ENCODE assay signal across 8 cellular contexts in genomic region chr5:134524219-134524825, GRCh38. TPM values are rescaled to one million over a fixed set of nuclear protein-coding genes. Genes with fewer than 3 reads are reported as not detected.
DNase-seq lines count a peak whose midpoint lies in the region; ATAC-seq and TF ChIP-seq lines count a peak whose summit lies in the region.

No MANE protein-coding gene starts in this region.

- H3K27ac ChIP-seq in CD8-positive, alpha-beta T cell (ENCODE audit: low read depth, low read length): peak overlapping the region; percentile 98
- H3K27ac ChIP-seq in RWPE1: peak overlapping the region; percentile 98

- H3K4me3 Mint-ChIP-seq in CD8-positive, alpha-beta T cell: peak overlapping the region; percentile 96
- H3K4me3 Mint-ChIP-seq in natural killer cell treated with Interleukin-12 subunit alpha and Interleukin-12 subunit beta and Interleukin-15 and Interleukin-18, amount 100 ng/mL, for 72 hours: peak overlapping the region; percentile 98

- TF ChIP-seq CTCF in CD8-positive, alpha-beta T cell (IDR thresholded peaks at IDR 0.05): no peak
- peak; percentile 21; the same call in 1 of the 2 replicates for TF ChIP-seq CTCF in RWPE1 (conservative IDR thresholded peaks at IDR 0.05; ENCODE audit: low read depth)
- TF ChIP-seq CTCF in fibroblast of villous mesenchyme (IDR thresholded peaks at IDR 0.05; ENCODE audit: insufficient read depth, low read depth, low read length): no peak

- ATAC-seq in CD8-positive, alpha-beta T cell: peak; percentile 22
- ATAC-seq in HG02759 (IDR thresholded peaks at IDR 0.05; ENCODE audit: unreplicated experiment) (peak; percentile 26), GM18861 (IDR thresholded peaks at IDR 0.05; ENCODE audit: unreplicated experiment) (no peak)
- ATAC-seq in natural killer cell treated with Interleukin-12 subunit alpha and Interleukin-12 subunit beta and Interleukin-15 and Interleukin-18, amount 100 ng/mL, for 72 hours: no peak
- ATAC-seq in stimulated activated naive CD8-positive, alpha-beta T cell treated with anti-CD3 and anti-CD28 coated beads, Interleukin-15, Interleukin-2, amounts not matched to agents 100 U/mL and 50 U/mL, for 24 hours: no peak

- H3K9me3 ChIP-seq in CD8-positive, alpha-beta T cell (ENCODE audit: low read length): no peaks in the 10 kb centered on the region

- intact Hi-C loops in CD8-positive, alpha-beta T cell (cut with DNase I, micrococcal nuclease): loop anchor here (2.0 to 10.0 kb wide), 6 partner anchors 124 to 520 kb away; partner anchors contain the start of genes SKP1 (in 2 of the 2), VDAC1 (in 2 of the 2), PCBD2 (in 1 of the 2) and SEC24A (in 1 of the 2)

- H3K27ac Mint-ChIP-seq in CD8-positive, alpha-beta T cell: peak overlapping the region; percentile 99
- H3K27ac Mint-ChIP-seq in natural killer cell treated with Interleukin-12 subunit alpha and Interleukin-12 subunit beta and Interleukin-15 and Interleukin-18, amount 100 ng/mL, for 72 hours: peak overlapping the region; percentile 79 to 87

- no peaks in the 10 kb centered on the region for H3K27me3 ChIP-seq in CD8-positive, alpha-beta T cell (ENCODE audit: insufficient read depth, low read length)

- DNase-seq in CD8-positive, alpha-beta T cell: peak; percentile 50 to 88 (median 73)
- DNase-seq in RWPE1 (ENCODE audit: low spot score) (peak; percentile 80), activated gamma-delta T cell treated with Interleukin-2 at 50 U/mL for 16 hours (peak; percentile 77), fibroblast of villous mesenchyme (ENCODE audit: low read depth) (peak; percentile 87)
- DNase-seq in natural killer cell treated with Interleukin-12 subunit alpha and Interleukin-12 subunit beta and Interleukin-15 and Interleukin-18, amount 100 ng/mL, for 72 hours (ENCODE audit: low spot score): peak; percentile 70
- peak; percentile 79 for DNase-seq in stimulated activated naive CD8-positive, alpha-beta T cell treated with anti-CD3 and anti-CD28 coated beads, Interleukin-15, Interleukin-2, amounts not matched to agents 100 U/mL and 50 U/mL, for 24 hours

- POLR2A ChIA-PET in CD8-positive, alpha-beta T cell (lab: Charles Lee): interaction anchor here (0.6 to 6.1 kb wide), 13 partner anchors 10 to 422 kb away, joined by 3 to 64 read pairs (median 5); partner anchors contain the start of genes CDKN2AIPNL and UBE2B
- POLR2A ChIA-PET in RWPE1 (lab: Yijun Ruan, JAX; ENCODE audit: low non-redundant PET): interaction anchor here (0.6 to 3.1 kb wide), 5 partner anchors 21 to 108 kb away, joined by 3 to 12 read pairs (median 3); no protein-coding TSS in a partner anchor

- H3K4me1 Mint-ChIP-seq in CD8-positive, alpha-beta T cell (ENCODE audit: low read depth): peaks cover 29% of the 10 kb centered on the region
- peaks cover 8 to 17% of the 10 kb centered on the region in 2 donors for H3K4me1 Mint-ChIP-seq in natural killer cell treated with Interleukin-12 subunit alpha and Interleukin-12 subunit beta and Interleukin-15 and Interleukin-18, amount 100 ng/mL, for 72 hours (ENCODE audit: low read depth in 2 of 2)

- peaks cover 27% of the 10 kb centered on the region for H3K4me1 ChIP-seq in CD8-positive, alpha-beta T cell (ENCODE audit: insufficient read depth, low read length)

- H3K36me3 Mint-ChIP-seq in CD8-positive, alpha-beta T cell: peaks cover 11% of the 10 kb centered on the region
- no peaks in the 10 kb centered on the region for H3K36me3 Mint-ChIP-seq in natural killer cell treated with Interleukin-12 subunit alpha and Interleukin-12 subunit beta and Interleukin-15 and Interleukin-18, amount 100 ng/mL, for 72 hours

- CTCF ChIA-PET in CD8-positive, alpha-beta T cell (lab: Charles Lee): interaction anchor here (1.0 to 1.5 kb wide), 4 partner anchors 59 to 174 kb away, joined by 3 to 5 read pairs (median 4); partner anchors contain the start of gene CDKN2AIPNL
- CTCF ChIA-PET in RWPE1 (lab: Yijun Ruan, JAX): interaction anchor here (0.6 to 3.9 kb wide), 8 partner anchors 13 to 1408 kb away, joined by 3 to 34 read pairs (median 6); partner anchors contain the start of gene CDKN2AIPNL

- H3K9me3 Mint-ChIP-seq in CD8-positive, alpha-beta T cell: no peaks in the 10 kb centered on the region
- H3K9me3 Mint-ChIP-seq in natural killer cell treated with Interleukin-12 subunit alpha and Interleukin-12 subunit beta and Interleukin-15 and Interleukin-18, amount 100 ng/mL, for 72 hours: no peaks in the 10 kb centered on the region

- peak overlapping the region; percentile 89 for H3K4me3 ChIP-seq in CD8-positive, alpha-beta T cell (ENCODE audit: low read depth, low read length)
- H3K4me3 ChIP-seq in fibroblast of villous mesenchyme (ENCODE audit: low read depth, low read length): peak overlapping the region; percentile 86

- no peaks in the 10 kb centered on the region for H3K36me3 ChIP-seq in CD8-positive, alpha-beta T cell (ENCODE audit: insufficient read depth, low read length)

- no peaks in the 10 kb centered on the region for H3K27me3 Mint-ChIP-seq in CD8-positive, alpha-beta T cell (ENCODE audit: low read depth)
- no peaks in the 10 kb centered on the region for H3K27me3 Mint-ChIP-seq in natural killer cell treated with Interleukin-12 subunit alpha and Interleukin-12 subunit beta and Interleukin-15 and Interleukin-18, amount 100 ng/mL, for 72 hours

RNA-seq across cellular contexts. Expression of gene JADE2, which starts 1.1 kb away (rescaled TPM):
- total RNA-seq in CD8-positive, alpha-beta T cell: 100 to 1,000 TPM; 126 to 133 TPM
- total RNA-seq in fibroblast of villous mesenchyme: 29.3 and 35.4 TPM in 2 replicates
- 10 to 100 TPM; 45.2 to 70.8 TPM for total RNA-seq in natural killer cell treated with Interleukin-12 subunit alpha and Interleukin-12 subunit beta and Interleukin-15 and Interleukin-18, amount 100 ng/mL, for 72 hours

Comparison
In these comparisons a context has a peak if more than half of its experiments do, and no peak if none do; other contexts are left out.
1. ATAC-seq: peak in CD8-positive, alpha-beta T cell (single experiment) and HG02759 (single experiment); none in natural killer cell treated with Interleukin-12 subunit alpha and Interleukin-12 subunit beta and Interleukin-15 and Interleukin-18, amount 100 ng/mL, for 72 hours (0 of 2), stimulated activated naive CD8-positive, alpha-beta T cell treated with anti-CD3 and anti-CD28 coated beads, Interleukin-15, Interleukin-2, amounts not matched to agents 100 U/mL and 50 U/mL, for 24 hours (single experiment) and GM18861 (single experiment).
2. Peak in every context shown above with its lines, with median percentiles within 50 percentile points of each other: DNase-seq.